In the genomic region with DNA sequence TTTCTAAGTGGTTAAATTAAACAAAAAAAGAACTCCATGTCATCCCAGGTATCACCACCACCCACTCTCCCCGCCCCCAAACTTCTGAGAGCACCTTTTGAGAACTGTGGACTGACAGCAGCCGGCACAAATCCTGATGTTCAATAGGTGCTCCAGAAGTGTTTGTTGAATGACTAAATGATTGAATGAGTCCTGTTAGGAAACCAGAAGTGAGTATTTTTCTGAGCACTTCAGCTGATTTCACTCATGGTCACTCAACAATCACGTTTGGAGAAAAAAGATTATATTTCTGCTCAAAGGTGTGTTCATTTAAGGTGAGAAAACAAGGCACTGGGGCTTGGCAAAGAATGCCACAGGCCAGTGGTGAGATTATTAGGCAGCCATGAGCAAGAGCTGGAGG, we compare ENCODE assay signal across 39 cellular contexts. TPM values are rescaled to one million over a fixed set of nuclear protein-coding genes. Genes with fewer than 3 reads are reported as not detected.
"Had no signal": no experiment of that assay in that cellular context is flagged by ENCODE, and none has a peak within 500 bp of the region (broad histone marks: within the 10 kb centered on the region; RNA-seq: fewer than 3 reads in every experiment).

No MANE protein-coding gene starts in this region.

- H3K36me3 ChIP-seq: adrenal gland, brain microvascular endothelial cell, breast epithelium had no signal

- H3K27me3 ChIP-seq: adrenal gland, body of pancreas, brain microvascular endothelial cell, breast epithelium had no signal

- H3K36me3 Mint-ChIP-seq: activated CD4-positive, alpha-beta memory T cell treated with anti-CD3 and anti-CD28 coated beads for 36 hours; activated naive CD4-positive, alpha-beta T cell treated with anti-CD3 and anti-CD28 coated beads, Interleukin-2, amount 50 U/mL, for 72 hours; activated naive CD8-positive, alpha-beta T cell treated with anti-CD3 and anti-CD28 coated beads for 36 hours had no signal

- H3K4me1 Mint-ChIP-seq: activated B cell treated with CpG ODN at 0.5 μM for 24 hours; activated CD4-positive, alpha-beta T cell treated with anti-CD3 and anti-CD28 coated beads, Interleukin-2, amount 10 ng/mL, durations not matched to agents 24 days and 14 days; activated naive CD8-positive, alpha-beta T cell treated with anti-CD3 and anti-CD28 coated beads for 36 hours; activated T-helper 17 cell treated with anti-CD3 and anti-CD28 coated beads, Interleukin-2, amount 50 U/mL, for 72 hours had no signal

- H3K9me3 ChIP-seq: adrenal gland, body of pancreas, breast epithelium had no signal

- H3K9me3 Mint-ChIP-seq: activated B cell treated with CpG ODN at 0.5 μM for 24 hours; activated CD4-positive, alpha-beta memory T cell treated with anti-CD3 and anti-CD28 coated beads for 36 hours; activated CD4-positive, alpha-beta T cell treated with anti-CD3 and anti-CD28 coated beads, Interleukin-2, amount 10 ng/mL, durations not matched to agents 24 days and 14 days; activated CD8-positive, alpha-beta T cell treated with anti-CD3 and anti-CD28 coated beads for 36 hours; activated naive CD4-positive, alpha-beta T cell treated with anti-CD3 and anti-CD28 coated beads for 36 hours; activated naive CD4-positive, alpha-beta T cell treated with anti-CD3 and anti-CD28 coated beads, Interleukin-2, amount 50 U/mL, for 72 hours; activated naive CD8-positive, alpha-beta T cell treated with anti-CD3 and anti-CD28 coated beads for 36 hours; activated T-cell treated with anti-CD3 and anti-CD28 coated beads, Interleukin-2, amount 50 U/mL, for 4 hours; activated T-cell treated with anti-CD3 and anti-CD28 coated beads, Interleukin-2, amount 50 U/mL, for 72 hours; activated T-helper 1 cell treated with anti-CD3 and anti-CD28 coated beads, Interleukin-12 subunit alpha, Interleukin-12 subunit beta, Interleukin-2, Interleukin-4 antibody, amounts not matched to agents 30 ng/mL and 10 ng/mL and 1 ng/mL, durations not matched to agents 14 hours and 24 hours and 36 hours; activated T-helper 17 cell treated with anti-CD3 and anti-CD28 coated beads, Interleukin-2, amount 50 U/mL, for 72 hours; T-helper 1 cell treated with Interleukin-12 subunit alpha and Interleukin-12 subunit beta and Interleukin-4 antibody, amounts not matched to agents 30 μg/mL and 1 μg/mL, for 36 hours; T-helper 2 cell treated with Interferon-gamma antibody and Interleukin-4, amounts not matched to agents 5 μg/mL and 100 μg/mL, for 36 hours had no signal

- H3K27ac ChIP-seq: adrenal gland, body of pancreas, brain microvascular endothelial cell, breast epithelium, VCaP had no signal

- DNase-seq: activated B cell treated with CpG ODN at 0.5 μM for 24 hours; activated CD4-positive, alpha-beta memory T cell treated with anti-CD3 and anti-CD28 coated beads for 36 hours; activated CD4-positive, alpha-beta T cell treated with anti-CD3 and anti-CD28 coated beads for 4 hours; activated CD4-positive, alpha-beta T cell treated with anti-CD3 and anti-CD28 coated beads, Interleukin-2, amount 10 ng/mL, durations not matched to agents 24 days and 14 days; activated CD4-positive, alpha-beta T cell treated with anti-CD3 and anti-CD28 coated beads, Interleukin-2, amount 50 U/mL, for 1 hour; activated CD4-positive, alpha-beta T cell treated with anti-CD3 and anti-CD28 coated beads, Interleukin-2, amount 50 U/mL, for 4 hours; activated CD4-positive, CD25-positive, alpha-beta regulatory T cell treated with anti-CD3 and anti-CD28 coated beads, Interleukin-2, amount 50 U/mL, for 72 hours; activated CD8-positive, alpha-beta memory T cell treated with anti-CD3 and anti-CD28 coated beads, Interleukin-2, amount 50 U/mL, for 4 hours; activated CD8-positive, alpha-beta T cell treated with anti-CD3 and anti-CD28 coated beads for 36 hours; activated effector memory CD4-positive, alpha-beta T cell treated with anti-CD3 and anti-CD28 coated beads, Interleukin-2, amount 50 U/mL, for 16 hours; activated gamma-delta T cell treated with Interleukin-2 at 50 U/mL for 16 hours; activated naive CD4-positive, alpha-beta T cell; activated naive CD4-positive, alpha-beta T cell treated with anti-CD3 and anti-CD28 coated beads for 36 hours; activated naive CD4-positive, alpha-beta T cell treated with anti-CD3 and anti-CD28 coated beads, Interleukin-2, amount 50 U/mL, for 16 hours; activated naive CD8-positive, alpha-beta T cell treated with anti-CD3 and anti-CD28 coated beads for 36 hours; activated T-cell treated with anti-CD3 and anti-CD28 coated beads for 4 hours; activated T-cell treated with anti-CD3 and anti-CD28 coated beads, Interleukin-2, amount 50 U/mL, for 1 hour; activated T-cell treated with anti-CD3 and anti-CD28 coated beads, Interleukin-2, amount 50 U/mL, for 4 hours; activated T-cell treated with anti-CD3 and anti-CD28 coated beads, Interleukin-2, amount 50 U/mL, for 72 hours; adrenal gland; amniotic stem cell; aorta; body of pancreas; brain microvascular endothelial cell; central memory CD4-positive, alpha-beta T cell; T-helper 1 cell; T-helper 2 cell; T-helper 9 cell had no signal

- H3K27ac Mint-ChIP-seq: activated B cell treated with CpG ODN at 0.5 μM for 24 hours; activated CD4-positive, alpha-beta memory T cell treated with anti-CD3 and anti-CD28 coated beads for 36 hours; activated CD4-positive, alpha-beta T cell treated with anti-CD3 and anti-CD28 coated beads, Interleukin-2, amount 10 ng/mL, durations not matched to agents 24 days and 14 days; activated CD8-positive, alpha-beta T cell treated with anti-CD3 and anti-CD28 coated beads for 36 hours; activated naive CD4-positive, alpha-beta T cell treated with anti-CD3 and anti-CD28 coated beads for 36 hours; activated naive CD4-positive, alpha-beta T cell treated with anti-CD3 and anti-CD28 coated beads, Interleukin-2, amount 50 U/mL, for 72 hours; activated naive CD8-positive, alpha-beta T cell treated with anti-CD3 and anti-CD28 coated beads for 36 hours; activated T-cell treated with anti-CD3 and anti-CD28 coated beads, Interleukin-2, amount 50 U/mL, for 72 hours; activated T-helper 1 cell treated with anti-CD3 and anti-CD28 coated beads, Interleukin-12 subunit alpha, Interleukin-12 subunit beta, Interleukin-2, Interleukin-4 antibody, amounts not matched to agents 30 ng/mL and 10 ng/mL and 1 ng/mL, durations not matched to agents 14 hours and 24 hours and 36 hours; activated T-helper 17 cell treated with anti-CD3 and anti-CD28 coated beads, Interleukin-2, amount 50 U/mL, for 72 hours; T-helper 1 cell treated with Interleukin-12 subunit alpha and Interleukin-12 subunit beta and Interleukin-4 antibody, amounts not matched to agents 30 μg/mL and 1 μg/mL, for 36 hours; T-helper 2 cell treated with Interferon-gamma antibody and Interleukin-4, amounts not matched to agents 5 μg/mL and 100 μg/mL, for 36 hours had no signal

- H3K27me3 Mint-ChIP-seq: activated naive CD8-positive, alpha-beta T cell treated with anti-CD3 and anti-CD28 coated beads for 36 hours had no signal

- H3K4me3 ChIP-seq: adrenal gland, body of pancreas, breast epithelium had no signal

- H3K4me3 Mint-ChIP-seq: activated B cell treated with CpG ODN at 0.5 μM for 24 hours; activated CD4-positive, alpha-beta memory T cell treated with anti-CD3 and anti-CD28 coated beads for 36 hours; activated CD4-positive, alpha-beta T cell treated with anti-CD3 and anti-CD28 coated beads, Interleukin-2, amount 10 ng/mL, durations not matched to agents 24 days and 14 days; activated CD8-positive, alpha-beta T cell treated with anti-CD3 and anti-CD28 coated beads for 36 hours; activated naive CD4-positive, alpha-beta T cell treated with anti-CD3 and anti-CD28 coated beads for 36 hours; activated naive CD8-positive, alpha-beta T cell treated with anti-CD3 and anti-CD28 coated beads for 36 hours; activated T-cell treated with anti-CD3 and anti-CD28 coated beads, Interleukin-2, amount 50 U/mL, for 4 hours; activated T-cell treated with anti-CD3 and anti-CD28 coated beads, Interleukin-2, amount 50 U/mL, for 72 hours; activated T-helper 1 cell treated with anti-CD3 and anti-CD28 coated beads, Interleukin-12 subunit alpha, Interleukin-12 subunit beta, Interleukin-2, Interleukin-4 antibody, amounts not matched to agents 30 ng/mL and 10 ng/mL and 1 ng/mL, durations not matched to agents 14 hours and 24 hours and 36 hours; activated T-helper 17 cell treated with anti-CD3 and anti-CD28 coated beads, Interleukin-2, amount 50 U/mL, for 72 hours; T-helper 1 cell treated with Interleukin-12 subunit alpha and Interleukin-12 subunit beta and Interleukin-4 antibody, amounts not matched to agents 30 μg/mL and 1 μg/mL, for 36 hours; T-helper 2 cell treated with Interferon-gamma antibody and Interleukin-4, amounts not matched to agents 5 μg/mL and 100 μg/mL, for 36 hours had no signal

- H3K4me1 ChIP-seq: adrenal gland, breast epithelium had no signal

RNA-seq across cellular contexts. Expression of gene HNF4A, which starts 6.2 kb away (rescaled TPM):
- total RNA-seq: activated B cell treated with CpG ODN at 0.5 μM for 24 hours; activated CD4-positive, alpha-beta memory T cell treated with anti-CD3 and anti-CD28 coated beads for 36 hours; activated CD4-positive, alpha-beta T cell treated with anti-CD3 and anti-CD28 coated beads, Interleukin-2, amount 10 ng/mL, durations not matched to agents 24 days and 14 days; activated CD8-positive, alpha-beta memory T cell treated with anti-CD3 and anti-CD28 coated beads for 36 hours; activated CD8-positive, alpha-beta T cell treated with anti-CD3 and anti-CD28 coated beads for 36 hours; activated naive CD4-positive, alpha-beta T cell treated with anti-CD3 and anti-CD28 coated beads for 36 hours; activated naive CD4-positive, alpha-beta T cell treated with anti-CD3 and anti-CD28 coated beads, Interleukin-2, amount 50 U/mL, for 72 hours; activated naive CD8-positive, alpha-beta T cell treated with anti-CD3 and anti-CD28 coated beads for 36 hours; activated T-cell treated with anti-CD3 and anti-CD28 coated beads, Interleukin-2, amount 50 U/mL, for 72 hours; activated T-helper 1 cell treated with anti-CD3 and anti-CD28 coated beads, Interleukin-12 subunit alpha, Interleukin-12 subunit beta, Interleukin-2, Interleukin-4 antibody, amounts not matched to agents 30 ng/mL and 10 ng/mL and 1 ng/mL, durations not matched to agents 14 hours and 24 hours and 36 hours; activated T-helper 17 cell treated with anti-CD3 and anti-CD28 coated beads, Interleukin-2, amount 50 U/mL, for 72 hours; aorta; astrocyte; cardiac septum had no signal

RNA-seq across cellular contexts. Expression of gene R3HDML, which starts 12.5 kb away (rescaled TPM):
- total RNA-seq: activated B cell treated with CpG ODN at 0.5 μM for 24 hours; activated CD4-positive, alpha-beta memory T cell treated with anti-CD3 and anti-CD28 coated beads for 36 hours; activated CD4-positive, alpha-beta T cell treated with anti-CD3 and anti-CD28 coated beads, Interleukin-2, amount 10 ng/mL, durations not matched to agents 24 days and 14 days; activated CD8-positive, alpha-beta memory T cell treated with anti-CD3 and anti-CD28 coated beads for 36 hours; activated CD8-positive, alpha-beta T cell treated with anti-CD3 and anti-CD28 coated beads for 36 hours; activated naive CD4-positive, alpha-beta T cell treated with anti-CD3 and anti-CD28 coated beads for 36 hours; activated naive CD4-positive, alpha-beta T cell treated with anti-CD3 and anti-CD28 coated beads, Interleukin-2, amount 50 U/mL, for 72 hours; activated naive CD8-positive, alpha-beta T cell treated with anti-CD3 and anti-CD28 coated beads for 36 hours; activated T-cell treated with anti-CD3 and anti-CD28 coated beads, Interleukin-2, amount 50 U/mL, for 4 hours; activated T-cell treated with anti-CD3 and anti-CD28 coated beads, Interleukin-2, amount 50 U/mL, for 72 hours; activated T-helper 1 cell treated with anti-CD3 and anti-CD28 coated beads, Interleukin-12 subunit alpha, Interleukin-12 subunit beta, Interleukin-2, Interleukin-4 antibody, amounts not matched to agents 30 ng/mL and 10 ng/mL and 1 ng/mL, durations not matched to agents 14 hours and 24 hours and 36 hours; activated T-helper 17 cell treated with anti-CD3 and anti-CD28 coated beads, Interleukin-2, amount 50 U/mL, for 72 hours; adrenal gland; aorta; body of pancreas; breast epithelium; cardiac septum; cerebellum had no signal
- polyA plus RNA-seq: adrenal gland, aorta had no signal
